In genomic region chr6:106927531-106928398, GRCh38 we compare ENCODE assay signal across 8 cellular contexts. TPM values are rescaled to one million over a fixed set of nuclear protein-coding genes. Genes with fewer than 3 reads are reported as not detected.
DNase-seq lines count a peak whose midpoint lies in the region; ATAC-seq and TF ChIP-seq lines count a peak whose summit lies in the region.

No MANE protein-coding gene starts in this region.

- H3K9me2 ChIP-seq in OCI-LY7 (ENCODE audit: insufficient read depth, low read length), result no peaks in the 10 kb centered on the region

- H3K9me3 ChIP-seq in OCI-LY7 (ENCODE audit: low read length) (no peaks in the 10 kb centered on the region), osteoblast (ENCODE audit: low read depth, low read length) (no peaks in the 10 kb centered on the region)

- no peaks in the 10 kb centered on the region for H3K4me1 ChIP-seq in OCI-LY7 (ENCODE audit: insufficient read depth, low read length, poor library complexity, severe bottlenecking)
- no peaks in the 10 kb centered on the region for H3K4me1 ChIP-seq in osteoblast (ENCODE audit: insufficient read depth, low read length)

- H3K27me3 ChIP-seq in osteoblast (ENCODE audit: insufficient read depth, low read length), result peaks cover 12% of the 10 kb centered on the region

- H2AFZ ChIP-seq in OCI-LY7 (ENCODE audit: low read length), result no peak overlapping the region
- no peak overlapping the region for H2AFZ ChIP-seq in osteoblast (ENCODE audit: low read length)

- CTCF ChIA-PET in OCI-LY7 (lab: Charles Lee; ENCODE audit: unreplicated experiment), result no interaction called here

- no TSS peak for BruUV-seq in OCI-LY7 (replicated peaks; lab: Mats Ljungman, UMichigan)

- H3K4me2 ChIP-seq in OCI-LY7 (ENCODE audit: low read length) (no peak overlapping the region), osteoblast (ENCODE audit: insufficient read depth, low read length) (no peak overlapping the region)

- H4K20me1 ChIP-seq in OCI-LY7 (ENCODE audit: insufficient read depth, low read length) (no peaks in the 10 kb centered on the region), osteoblast (ENCODE audit: insufficient read depth, low read length) (no peaks in the 10 kb centered on the region)

- no peak overlapping the region for H3K27ac ChIP-seq in OCI-LY7 (ENCODE audit: low read depth, low read length, poor library complexity, severe bottlenecking)
- no peak overlapping the region for H3K27ac ChIP-seq in osteoblast (ENCODE audit: low read depth, low read length)

- intact Hi-C loops in OCI-LY7 (cut with micrococcal nuclease; ENCODE audit: unreplicated experiment), result no loop called here

- TF ChIP-seq CTCF in OCI-LY7 (conservative IDR thresholded peaks at IDR 0.05; ENCODE audit: low read length), result no peak
- TF ChIP-seq CTCF in cardiac fibroblast (IDR thresholded peaks at IDR 0.05; ENCODE audit: low read depth, low read length), result no peak
- TF ChIP-seq CTCF in osteoblast (IDR thresholded peaks at IDR 0.05; ENCODE audit: extremely low read depth, low read depth, low read length), result no peak

- H3K36me3 ChIP-seq in OCI-LY7 (ENCODE audit: insufficient read depth, low read length) (no peaks in the 10 kb centered on the region), osteoblast (ENCODE audit: insufficient read depth, low read length) (no peaks in the 10 kb centered on the region)

- H3K4me3 ChIP-seq in OCI-LY7 (ENCODE audit: low read depth, low read length, poor library complexity, severe bottlenecking) (no peak overlapping the region), cardiac fibroblast (replicated peaks in 1 of 2; ENCODE audit: low read depth in 2 of 2, low read length in 2 of 2) (no peak overlapping the region), osteoblast (ENCODE audit: insufficient read depth, low read length) (no peak overlapping the region)

- POLR2A ChIA-PET in OCI-LY7 (lab: Charles Lee), result no interaction called here

- no peaks in the 10 kb centered on the region for H3K79me2 ChIP-seq in OCI-LY7 (ENCODE audit: insufficient read depth, low read depth, low read length)
- H3K79me2 ChIP-seq in osteoblast (ENCODE audit: insufficient read depth, low read length), result no peaks in the 10 kb centered on the region

- no peak for ATAC-seq in activated CD4-positive, CD25-positive, alpha-beta regulatory T cell treated with anti-CD3 and anti-CD28 coated beads, Interleukin-2, amount 50 U/mL, for 24 hours
- no peak for ATAC-seq in HG03097 (IDR thresholded peaks at IDR 0.05; ENCODE audit: low FRiP score, unreplicated experiment)

- peak; percentile 9 for DNase-seq in H4 (ENCODE audit: low spot score)
- peak; percentile 70 for DNase-seq in OCI-LY7 (ENCODE audit: low spot score)
- peak; percentile 25 to 50 for DNase-seq in cardiac fibroblast (ENCODE audit: low read depth in 2 of 2)
- DNase-seq in osteoblast (ENCODE audit: insufficient read length, low spot score, missing footprints), result peak; percentile 45
- DNase-seq in NCI-H1048 (lab: John Stamatoyannopoulos, UW), result no peak
- DNase-seq in DMS79 (lab: John Stamatoyannopoulos, UW), result no peak

RNA-seq across cellular contexts. Expression of gene CD24, which starts 46.8 kb away (rescaled TPM):
- total RNA-seq in H4 (2014; rRNA removed; shearing (Covaris generic)), result 240 and 276 TPM in 2 replicates
- total RNA-seq in OCI-LY7 (2014; rRNA removed; shearing (Covaris generic)), result 320 and 382 TPM in 2 replicates
- total RNA-seq in OCI-LY7 (2022), result 198 and 224 TPM in 2 replicates
- total RNA-seq in osteoblast, result 3.3 and 4.1 TPM in 2 replicates

Comparison
In these comparisons a context has a peak if more than half of its experiments do, and no peak if none do; other contexts are left out.
1. DNase-seq: peak in H4 (single experiment), OCI-LY7 (single experiment), cardiac fibroblast (2 of 2) and osteoblast (single experiment); none in NCI-H1048 (single experiment) and DMS79 (single experiment).
2. RNA of gene CD24, which starts 46.8 kb away (total RNA-seq): 198 to 382 TPM in OCI-LY7 and 240 to 276 TPM in H4; 3.3 to 4.1 TPM in osteoblast; every median in the first group is over 10 times any median in the second.